Comparison of ENCODE assay signal across 1 cellular context in genomic region chr2:178072383-178073301, GRCh38.
TF ChIP-seq lines count a peak whose summit lies in the region.

TSS of gene PDE11A (minus strand) at chr2:178072777. CDS start at chr2:178072437, 340 bp downstream.

TF ChIP-seq in K562, 482 proteins besides CTCF, POLR2A, EP300 and RAD21 (continued from another document and continues in another):
- TF ChIP-seq PRDM10 (IDR thresholded peaks at IDR 0.05; ENCODE audit: partially characterized antibody), result peak; percentile 89
- no peak for TF ChIP-seq ZFPM2 (CRISPR knock-in tag; IDR thresholded peaks at IDR 0.05)
- TF ChIP-seq PRPF4 (IDR thresholded peaks at IDR 0.05; ENCODE audit: insufficient read depth, low read depth, low read length, poor library complexity, severe bottlenecking), result no peak
- TF ChIP-seq ZFP36 (IDR thresholded peaks at IDR 0.05; ENCODE audit: low read depth, low read length, partially characterized antibody), result peak; percentile 63
- TF ChIP-seq ZNF639 (CRISPR knock-in tag; conservative IDR thresholded peaks at IDR 0.05 in 1 of 2, IDR thresholded peaks at IDR 0.05 in 1 of 2), result 0 out of 4 replicates have a peak, but pooled peaks of 1 of the 2 experiments have one; percentile 31
- TF ChIP-seq TEAD1 (CRISPR knock-in tag; IDR thresholded peaks at IDR 0.05), result 0 out of 4 replicates have a peak, but pooled peaks of 1 of the 2 experiments have one; percentile 46
- TF ChIP-seq CREB3 (tag; conservative IDR thresholded peaks at IDR 0.05; ENCODE audit: low read depth), result 0 out of 2 replicates have a peak, but pooled peaks have one; percentile 22
- peak; percentile 69 for TF ChIP-seq ARID4B (CRISPR knock-in tag; IDR thresholded peaks at IDR 0.05)
- peak; percentile 97 for TF ChIP-seq ETV5 (CRISPR knock-in tag; IDR thresholded peaks at IDR 0.05; ENCODE audit: low read depth)
- no peak for TF ChIP-seq SNIP1 (IDR thresholded peaks at IDR 0.05; ENCODE audit: low read depth)
- TF ChIP-seq MLLT1 (IDR thresholded peaks at IDR 0.05), result peak in 1 of 2 experiments; percentile 40; a peak in 1 of 4 replicates
- TF ChIP-seq ZNF785 (CRISPR knock-in tag; IDR thresholded peaks at IDR 0.05), result no peak
- TF ChIP-seq RCOR1 (IDR thresholded peaks at IDR 0.05; ENCODE audit: borderline replicate concordance in 1 of 2, low read depth in 2 of 2, low read length in 2 of 2), result peak in 1 of 2 experiments; percentile 79; a peak in 2 of 4 replicates
- TF ChIP-seq OTX1 (CRISPR knock-in tag; IDR thresholded peaks at IDR 0.05), result 0 out of 2 replicates have a peak, but pooled peaks have one; percentile 13
- TF ChIP-seq TAF1 (IDR thresholded peaks at IDR 0.05; ENCODE audit: control insufficient read depth, extremely low read depth, insufficient read depth, low read length, severe bottlenecking), result peak; percentile 83
- TF ChIP-seq TCFL5 (CRISPR knock-in tag; conservative IDR thresholded peaks at IDR 0.05), result no peak
- TF ChIP-seq JUN (IDR thresholded peaks at IDR 0.05; ENCODE audit: borderline replicate concordance, low read depth, low read length), result 0 out of 2 replicates have a peak, but pooled peaks have one; percentile 16
- TF ChIP-seq JUN (CRISPR knock-in tag; IDR thresholded peaks at IDR 0.05; ENCODE audit: borderline replicate concordance), result peak; percentile 48; the same call in 1 of the 2 replicates
- TF ChIP-seq ATF6 (CRISPR knock-in tag; IDR thresholded peaks at IDR 0.05), result no peak
- TF ChIP-seq ZNF518B (CRISPR knock-in tag; IDR thresholded peaks at IDR 0.05), result no peak
- no peak for TF ChIP-seq MXD1 (CRISPR knock-in tag; IDR thresholded peaks at IDR 0.05; ENCODE audit: borderline replicate concordance, poor library complexity, severe bottlenecking)
- no peak for TF ChIP-seq NFATC3 (IDR thresholded peaks at IDR 0.05)
- TF ChIP-seq ZNF436 (CRISPR knock-in tag; IDR thresholded peaks at IDR 0.05), result no peak
- peak; percentile 19; the same call in 1 of the 2 replicates for TF ChIP-seq ZNF431 (CRISPR knock-in tag; IDR thresholded peaks at IDR 0.05)
- TF ChIP-seq HMGN3 (IDR thresholded peaks at IDR 0.05; ENCODE audit: borderline replicate concordance, extremely low read depth, insufficient read length, low read depth, low read length), result peak; percentile 74
- no peak for TF ChIP-seq STAT6 (CRISPR knock-in tag; IDR thresholded peaks at IDR 0.05)
- TF ChIP-seq ESRRA (IDR thresholded peaks at IDR 0.05; ENCODE audit: borderline replicate concordance, low read depth), result peak; percentile 24; the same call in 1 of the 2 replicates
- TF ChIP-seq NBN (IDR thresholded peaks at IDR 0.05; ENCODE audit: low read depth), result 0 out of 2 replicates have a peak, but pooled peaks have one; percentile 42
- TF ChIP-seq ZNF274 (IDR thresholded peaks at IDR 0.05; ENCODE audit: borderline replicate concordance, low read depth, low read length), result no peak
- peak in 1 of 3 experiments; percentile 69 for TF ChIP-seq YY1 (IDR thresholded peaks at IDR 0.05; ENCODE audit: borderline replicate concordance in 1 of 3, control insufficient read depth in 1 of 3, extremely low read depth in 1 of 3, insufficient read depth in 3 of 3, insufficient read length in 1 of 3, insufficient replicate concordance in 2 of 3, low read depth in 1 of 3, low read length in 2 of 3)
- peak; percentile 21; the same call in 1 of the 2 replicates for TF ChIP-seq NFIC (IDR thresholded peaks at IDR 0.05)
